24 cellular contexts compared by ENCODE assay signal in genomic region chr12:20731274-20731673, GRCh38.
A peak's percentile ranks its signal among the peaks of the same experiment; 100 is the strongest.
DNase-seq lines count a peak whose midpoint lies in the region; ATAC-seq and TF ChIP-seq lines count a peak whose summit lies in the region.
"Had no signal": no experiment of that assay in that cellular context is flagged by ENCODE, and none has a peak within 500 bp of the region (broad histone marks: within the 10 kb centered on the region; RNA-seq: fewer than 3 reads in every experiment).

No MANE protein-coding gene starts in this region.

- TF ChIP-seq CTCF in C4-2B (conservative IDR thresholded peaks at IDR 0.05): peak; percentile 26; the same call in 1 of the 2 replicates
- TF ChIP-seq CTCF in LNCAP (IDR thresholded peaks at IDR 0.05): peak; percentile 33; the same call in 1 of the 2 replicates
- no peak for TF ChIP-seq CTCF in fibroblast of pulmonary artery (IDR thresholded peaks at IDR 0.05; ENCODE audit: low read length, missing control alignments)

- ATAC-seq in GM18870 (IDR thresholded peaks at IDR 0.05; ENCODE audit: unreplicated experiment) (no peak), HG03280 (IDR thresholded peaks at IDR 0.05; ENCODE audit: unreplicated experiment) (no peak), HG03439 (IDR thresholded peaks at IDR 0.05; ENCODE audit: unreplicated experiment) (no peak)
- ATAC-seq: CD8-positive, alpha-beta T cell; Right ventricle myocardium inferior had no signal

- no peak overlapping the region for H3K27ac ChIP-seq in C4-2B
- H3K27ac ChIP-seq: BLaER1, HL-60 had no signal

- H3K4me3 ChIP-seq in fibroblast of pulmonary artery (replicated peaks; ENCODE audit: low read depth, low read length): no peak overlapping the region
- H3K4me3 ChIP-seq: BLaER1 had no signal

- peak; percentile 7 for DNase-seq in RKO (ENCODE audit: low spot score)
- DNase-seq in fibroblast of pulmonary artery (ENCODE audit: low read depth): peak; percentile 13
- DNase-seq in NOMO-1 treated with dmso at 0.1 percent for 144 hours (lab: John Stamatoyannopoulos, UW; ENCODE audit: unreplicated experiment): no peak
- DNase-seq: ACHN; CD8-positive, alpha-beta T cell; GDM1; KBM-7; MV-4-11; NCI-H1417; NCI-H187; NCI-H2107; NCI-H2227 treated with DMSO at 0.1 percent for 48 hours; NCI-H510A; NCI-H774; NK-92 treated with Interleukin-12 subunit alpha and Interleukin-12 subunit beta, amount 100 ng/mL, for 24 hours; T-helper 2 cell had no signal
